ENCODE assay signal across 1 cellular context in the genomic region with DNA sequence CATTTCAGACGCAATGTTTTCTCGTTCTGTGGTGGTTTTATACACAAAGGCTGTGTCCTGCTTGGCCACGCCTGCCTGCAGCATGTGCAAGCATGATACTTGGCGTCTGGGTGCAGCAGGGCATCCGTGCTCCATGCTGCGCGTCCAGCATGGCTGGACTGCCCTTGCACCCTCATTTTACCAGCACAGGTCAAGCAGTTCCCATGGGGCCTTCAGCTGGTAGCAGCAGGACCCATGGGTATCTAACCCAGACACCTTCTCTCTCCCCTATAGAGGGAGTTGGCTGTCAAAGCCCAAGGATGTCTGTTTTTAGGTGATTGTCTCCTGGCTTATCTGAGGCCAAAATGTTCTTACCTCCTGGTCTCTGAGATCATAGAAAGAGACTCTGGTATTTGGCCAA.
TF ChIP-seq lines count a peak whose summit lies in the region.

No MANE protein-coding gene starts in this region.

TF ChIP-seq in K562, 482 proteins besides CTCF, POLR2A, EP300 and RAD21 (continued from another document and continues in another):
- TF ChIP-seq RREB1 (CRISPR knock-in tag; IDR thresholded peaks at IDR 0.05) (no peak), ZNF239 (CRISPR knock-in tag; IDR thresholded peaks at IDR 0.05) (no peak), TFAP4 (CRISPR knock-in tag; IDR thresholded peaks at IDR 0.05; ENCODE audit: borderline replicate concordance) (peak; percentile 89), MECOM (CRISPR knock-in tag; IDR thresholded peaks at IDR 0.05) (no peak), MXI1 (IDR thresholded peaks at IDR 0.05; ENCODE audit: low read depth, low read length) (peak; percentile 55; the same call in 1 of the 2 replicates), NR3C1 (CRISPR knock-in tag; IDR thresholded peaks at IDR 0.05) (no peak), ARID3B (CRISPR knock-in tag; IDR thresholded peaks at IDR 0.05; ENCODE audit: borderline replicate concordance) (no peak), ILF3 (IDR thresholded peaks at IDR 0.05; ENCODE audit: borderline replicate concordance) (no peak), GTF2E2 (tag; IDR thresholded peaks at IDR 0.05) (no peak), PHF8 (IDR thresholded peaks at IDR 0.05; ENCODE audit: borderline replicate concordance, low read length) (no peak), SNRNP70 (optimal IDR thresholded peaks at IDR 0.05; ENCODE audit: low read depth, low read length) (no peak), NCOA4 (IDR thresholded peaks at IDR 0.05; ENCODE audit: partially characterized antibody) (no peak), CCNT2 (IDR thresholded peaks at IDR 0.05; ENCODE audit: borderline replicate concordance, extremely low read depth, insufficient read length, low read depth, low read length) (peak; percentile 15), ZNF174 (CRISPR knock-in tag; IDR thresholded peaks at IDR 0.05) (no peak), CSDE1 (IDR thresholded peaks at IDR 0.05) (no peak), ZNF766 (CRISPR knock-in tag; conservative IDR thresholded peaks at IDR 0.05) (no peak), ETS2 (tag; IDR thresholded peaks at IDR 0.05; ENCODE audit: borderline replicate concordance, poor library complexity, severe bottlenecking) (no peak), PHTF2 (CRISPR knock-in tag; IDR thresholded peaks at IDR 0.05) (no peak), PHF21A (IDR thresholded peaks at IDR 0.05; ENCODE audit: borderline replicate concordance, low read depth) (no peak), SIX5 (IDR thresholded peaks at IDR 0.05; ENCODE audit: borderline replicate concordance in 1 of 2, insufficient read depth in 1 of 2, low read depth in 1 of 2, low read length in 2 of 2) (no peak), ZSCAN29 (IDR thresholded peaks at IDR 0.05) (no peak), MAX (CRISPR knock-in tag; IDR thresholded peaks at IDR 0.05) (peak; percentile 69)
- TF ChIP-seq, protein P1, sequence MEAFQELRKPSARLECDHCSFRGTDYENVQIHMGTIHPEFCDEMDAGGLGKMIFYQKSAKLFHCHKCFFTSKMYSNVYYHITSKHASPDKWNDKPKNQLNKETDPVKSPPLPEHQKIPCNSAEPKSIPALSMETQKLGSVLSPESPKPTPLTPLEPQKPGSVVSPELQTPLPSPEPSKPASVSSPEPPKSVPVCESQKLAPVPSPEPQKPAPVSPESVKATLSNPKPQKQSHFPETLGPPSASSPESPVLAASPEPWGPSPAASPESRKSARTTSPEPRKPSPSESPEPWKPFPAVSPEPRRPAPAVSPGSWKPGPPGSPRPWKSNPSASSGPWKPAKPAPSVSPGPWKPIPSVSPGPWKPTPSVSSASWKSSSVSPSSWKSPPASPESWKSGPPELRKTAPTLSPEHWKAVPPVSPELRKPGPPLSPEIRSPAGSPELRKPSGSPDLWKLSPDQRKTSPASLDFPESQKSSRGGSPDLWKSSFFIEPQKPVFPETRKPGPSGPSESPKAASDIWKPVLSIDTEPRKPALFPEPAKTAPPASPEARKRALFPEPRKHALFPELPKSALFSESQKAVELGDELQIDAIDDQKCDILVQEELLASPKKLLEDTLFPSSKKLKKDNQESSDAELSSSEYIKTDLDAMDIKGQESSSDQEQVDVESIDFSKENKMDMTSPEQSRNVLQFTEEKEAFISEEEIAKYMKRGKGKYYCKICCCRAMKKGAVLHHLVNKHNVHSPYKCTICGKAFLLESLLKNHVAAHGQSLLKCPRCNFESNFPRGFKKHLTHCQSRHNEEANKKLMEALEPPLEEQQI (IDR thresholded peaks at IDR 0.05), result peak; percentile 66
- TF ChIP-seq, protein P2, sequence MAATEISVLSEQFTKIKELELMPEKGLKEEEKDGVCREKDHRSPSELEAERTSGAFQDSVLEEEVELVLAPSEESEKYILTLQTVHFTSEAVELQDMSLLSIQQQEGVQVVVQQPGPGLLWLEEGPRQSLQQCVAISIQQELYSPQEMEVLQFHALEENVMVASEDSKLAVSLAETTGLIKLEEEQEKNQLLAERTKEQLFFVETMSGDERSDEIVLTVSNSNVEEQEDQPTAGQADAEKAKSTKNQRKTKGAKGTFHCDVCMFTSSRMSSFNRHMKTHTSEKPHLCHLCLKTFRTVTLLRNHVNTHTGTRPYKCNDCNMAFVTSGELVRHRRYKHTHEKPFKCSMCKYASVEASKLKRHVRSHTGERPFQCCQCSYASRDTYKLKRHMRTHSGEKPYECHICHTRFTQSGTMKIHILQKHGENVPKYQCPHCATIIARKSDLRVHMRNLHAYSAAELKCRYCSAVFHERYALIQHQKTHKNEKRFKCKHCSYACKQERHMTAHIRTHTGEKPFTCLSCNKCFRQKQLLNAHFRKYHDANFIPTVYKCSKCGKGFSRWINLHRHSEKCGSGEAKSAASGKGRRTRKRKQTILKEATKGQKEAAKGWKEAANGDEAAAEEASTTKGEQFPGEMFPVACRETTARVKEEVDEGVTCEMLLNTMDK (IDR thresholded peaks at IDR 0.05; ENCODE audit: borderline replicate concordance, insufficient read depth, low read depth, low read length, poor library complexity, severe bottlenecking), result no peak
- TF ChIP-seq, protein P3, sequence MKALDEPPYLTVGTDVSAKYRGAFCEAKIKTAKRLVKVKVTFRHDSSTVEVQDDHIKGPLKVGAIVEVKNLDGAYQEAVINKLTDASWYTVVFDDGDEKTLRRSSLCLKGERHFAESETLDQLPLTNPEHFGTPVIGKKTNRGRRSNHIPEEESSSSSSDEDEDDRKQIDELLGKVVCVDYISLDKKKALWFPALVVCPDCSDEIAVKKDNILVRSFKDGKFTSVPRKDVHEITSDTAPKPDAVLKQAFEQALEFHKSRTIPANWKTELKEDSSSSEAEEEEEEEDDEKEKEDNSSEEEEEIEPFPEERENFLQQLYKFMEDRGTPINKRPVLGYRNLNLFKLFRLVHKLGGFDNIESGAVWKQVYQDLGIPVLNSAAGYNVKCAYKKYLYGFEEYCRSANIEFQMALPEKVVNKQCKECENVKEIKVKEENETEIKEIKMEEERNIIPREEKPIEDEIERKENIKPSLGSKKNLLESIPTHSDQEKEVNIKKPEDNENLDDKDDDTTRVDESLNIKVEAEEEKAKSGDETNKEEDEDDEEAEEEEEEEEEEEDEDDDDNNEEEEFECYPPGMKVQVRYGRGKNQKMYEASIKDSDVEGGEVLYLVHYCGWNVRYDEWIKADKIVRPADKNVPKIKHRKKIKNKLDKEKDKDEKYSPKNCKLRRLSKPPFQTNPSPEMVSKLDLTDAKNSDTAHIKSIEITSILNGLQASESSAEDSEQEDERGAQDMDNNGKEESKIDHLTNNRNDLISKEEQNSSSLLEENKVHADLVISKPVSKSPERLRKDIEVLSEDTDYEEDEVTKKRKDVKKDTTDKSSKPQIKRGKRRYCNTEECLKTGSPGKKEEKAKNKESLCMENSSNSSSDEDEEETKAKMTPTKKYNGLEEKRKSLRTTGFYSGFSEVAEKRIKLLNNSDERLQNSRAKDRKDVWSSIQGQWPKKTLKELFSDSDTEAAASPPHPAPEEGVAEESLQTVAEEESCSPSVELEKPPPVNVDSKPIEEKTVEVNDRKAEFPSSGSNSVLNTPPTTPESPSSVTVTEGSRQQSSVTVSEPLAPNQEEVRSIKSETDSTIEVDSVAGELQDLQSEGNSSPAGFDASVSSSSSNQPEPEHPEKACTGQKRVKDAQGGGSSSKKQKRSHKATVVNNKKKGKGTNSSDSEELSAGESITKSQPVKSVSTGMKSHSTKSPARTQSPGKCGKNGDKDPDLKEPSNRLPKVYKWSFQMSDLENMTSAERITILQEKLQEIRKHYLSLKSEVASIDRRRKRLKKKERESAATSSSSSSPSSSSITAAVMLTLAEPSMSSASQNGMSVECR (CRISPR knock-in tag; IDR thresholded peaks at IDR 0.05), result no peak
